9 cellular contexts compared by ENCODE assay signal in genomic region chr17:28982191-28982793, GRCh38. TPM values are rescaled to one million over a fixed set of nuclear protein-coding genes. Genes with fewer than 3 reads are reported as not detected.
DNase-seq lines count a peak whose midpoint lies in the region; ATAC-seq, FAIRE-seq and TF ChIP-seq lines count a peak whose summit lies in the region.
"Had no signal": no experiment of that assay in that cellular context is flagged by ENCODE, and none has a peak within 500 bp of the region (broad histone marks: within the 10 kb centered on the region; RNA-seq: fewer than 3 reads in every experiment).

No MANE protein-coding gene starts in this region.

- intact Hi-C loops in colonic mucosa (cut with DNase I) = no loop called here
- intact Hi-C loops in spleen (cut with DNase I; ENCODE audit: low total_unique reads) = no loop called here
- intact Hi-C loops in dorsolateral prefrontal cortex (cut with DNase I) = no loop called here

- no peak for ATAC-seq in A549
- peak; percentile 79 for ATAC-seq in HG03135 (IDR thresholded peaks at IDR 0.05; ENCODE audit: unreplicated experiment)

- TF ChIP-seq POLR2A in A549 (IDR thresholded peaks at IDR 0.05; ENCODE audit: low read length) (no peak), spleen (IDR thresholded peaks at IDR 0.05) (no peak)

- no peak overlapping the region for H3K9ac ChIP-seq in colonic mucosa (ENCODE audit: low read depth in 2 of 2, low read length in 2 of 2)

- POLR2A ChIA-PET in A549 (lab: Yijun Ruan, JAX) = no interaction called here

- no peaks in the 10 kb centered on the region for H3K36me3 ChIP-seq in colonic mucosa
- no peaks in the 10 kb centered on the region for H3K36me3 ChIP-seq in spleen

- no peaks in the 10 kb centered on the region for H3K4me1 ChIP-seq in A549
- no peaks in the 10 kb centered on the region for H3K4me1 ChIP-seq in colonic mucosa
- peaks cover 14 to 39% (median 26%) of the 10 kb centered on the region in 6 donors for H3K4me1 ChIP-seq in spleen

- no peak for TF ChIP-seq EP300 in A549 (IDR thresholded peaks at IDR 0.05)

- peak; percentile 59 for FAIRE-seq in A549 (lab: Jason Lieb, UNC)
- FAIRE-seq: TTC549 had no signal

- no peak for DNase-seq in A549 (ENCODE audit: low read depth in 1 of 2, low spot score in 1 of 2)
- DNase-seq in activated CD4-positive, CD25-positive, alpha-beta regulatory T cell treated with anti-CD3 and anti-CD28 coated beads, Interleukin-2, amount 50 U/mL, for 72 hours = peak; percentile 38
- DNase-seq in colonic mucosa = no peak
- DNase-seq in spleen = peak; percentile 81
- DNase-seq in SW480 (ENCODE audit: low spot score) = no peak
- no peak for DNase-seq in iPS-NIHi11 (ENCODE audit: low spot score)
- DNase-seq in dorsolateral prefrontal cortex = no peak

- CTCF ChIA-PET in A549 (lab: Yijun Ruan, JAX) = interaction anchor here (0.9 to 5.7 kb wide), 12 partner anchors 9 to 253 kb away, joined by 3 to 31 read pairs (median 4); no protein-coding TSS in a partner anchor

- TF ChIP-seq CTCF in A549 (IDR thresholded peaks at IDR 0.05) (no peak), colonic mucosa (IDR thresholded peaks at IDR 0.05) (no peak), spleen (IDR thresholded peaks at IDR 0.05 in 8 of 11, conservative IDR thresholded peaks at IDR 0.05 in 3 of 11) (peak in 1 of 11 experiments; percentile 13), dorsolateral prefrontal cortex (IDR thresholded peaks at IDR 0.05 in 54 of 56, conservative IDR thresholded peaks at IDR 0.05 in 2 of 56; ENCODE audit: low read depth in 1 of 56, partially characterized antibody in 56 of 56) (no peak)

- 72% methylated on average over 9 of the region's 9 CpGs for WGBS in A549 (ENCODE audit: missing lambda C conversion rate)
- 20 to 32% (median 26%) methylated on average over 9 of the region's 9 CpGs for WGBS in spleen, 5 donors

- H3K4me3 ChIP-seq in A549 = no peak overlapping the region
- no peak overlapping the region for H3K4me3 ChIP-seq in colonic mucosa
- peak overlapping the region in 1 of 8 donors; percentile 40 for H3K4me3 ChIP-seq in spleen
- H3K4me3 ChIP-seq in dorsolateral prefrontal cortex = no peak overlapping the region

- no peak for TF ChIP-seq RAD21 in A549 (conservative IDR thresholded peaks at IDR 0.05 in 1 of 2, IDR thresholded peaks at IDR 0.05 in 1 of 2)

- H3K9me3 ChIP-seq in A549 (no peaks in the 10 kb centered on the region), colonic mucosa (no peaks in the 10 kb centered on the region), spleen (no peaks in the 10 kb centered on the region)

- H3K27ac ChIP-seq in A549 (no peak overlapping the region), colonic mucosa (peak overlapping the region; percentile 17), spleen (peak overlapping the region; percentile 60 to 93 (median 81)), dorsolateral prefrontal cortex (peak overlapping the region in 7 of 59 donors; percentile 13 to 75 (median 35))

- no peak overlapping the region for H3K4me2 ChIP-seq in A549

- H3K27me3 ChIP-seq in colonic mucosa = no peaks in the 10 kb centered on the region
- peaks cover 0 to 22% (median 8%) of the 10 kb centered on the region in 7 donors for H3K27me3 ChIP-seq in spleen (replicated peaks in 1 of 7)
- no peaks in the 10 kb centered on the region for H3K27me3 ChIP-seq in dorsolateral prefrontal cortex

TF ChIP-seq in A549, 52 proteins besides CTCF, POLR2A, EP300 and RAD21:
- TF ChIP-seq HOXB13 (CRISPR knock-in tag; IDR thresholded peaks at IDR 0.05; ENCODE audit: low read depth) (no peak), CHD2 (IDR thresholded peaks at IDR 0.05; ENCODE audit: low read length, partially characterized antibody) (no peak), HEYL (CRISPR knock-in tag; IDR thresholded peaks at IDR 0.05) (no peak), TP53 (CRISPR knock-in tag; IDR thresholded peaks at IDR 0.05) (no peak), EHF (CRISPR knock-in tag; IDR thresholded peaks at IDR 0.05) (no peak), GATA3 (IDR thresholded peaks at IDR 0.05; ENCODE audit: borderline replicate concordance) (no peak), HDAC2 (IDR thresholded peaks at IDR 0.05) (no peak), FOXS1 (CRISPR knock-in tag; IDR thresholded peaks at IDR 0.05) (no peak), RNF2 (IDR thresholded peaks at IDR 0.05; ENCODE audit: borderline replicate concordance, low read depth) (no peak), KDM1A (IDR thresholded peaks at IDR 0.05; ENCODE audit: low read depth) (no peak), RARB (CRISPR knock-in tag; IDR thresholded peaks at IDR 0.05) (no peak)
- TF ChIP-seq, protein P1, sequence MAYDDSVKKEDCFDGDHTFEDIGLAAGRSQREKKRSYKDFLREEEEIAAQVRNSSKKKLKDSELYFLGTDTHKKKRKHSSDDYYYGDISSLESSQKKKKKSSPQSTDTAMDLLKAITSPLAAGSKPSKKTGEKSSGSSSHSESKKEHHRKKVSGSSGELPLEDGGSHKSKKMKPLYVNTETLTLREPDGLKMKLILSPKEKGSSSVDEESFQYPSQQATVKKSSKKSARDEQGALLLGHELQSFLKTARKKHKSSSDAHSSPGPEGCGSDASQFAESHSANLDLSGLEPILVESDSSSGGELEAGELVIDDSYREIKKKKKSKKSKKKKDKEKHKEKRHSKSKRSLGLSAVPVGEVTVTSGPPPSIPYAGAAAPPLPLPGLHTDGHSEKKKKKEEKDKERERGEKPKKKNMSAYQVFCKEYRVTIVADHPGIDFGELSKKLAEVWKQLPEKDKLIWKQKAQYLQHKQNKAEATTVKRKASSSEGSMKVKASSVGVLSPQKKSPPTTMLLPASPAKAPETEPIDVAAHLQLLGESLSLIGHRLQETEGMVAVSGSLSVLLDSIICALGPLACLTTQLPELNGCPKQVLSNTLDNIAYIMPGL (CRISPR knock-in tag; IDR thresholded peaks at IDR 0.05; ENCODE audit: borderline replicate concordance) = no peak

RNA-seq across cellular contexts. Expression of gene SEZ6, which starts 23.5 kb away (rescaled TPM):
- polyA plus RNA-seq in A549 (2011; rRNA removed) (not detected in 2 replicates), A549 (2017; fragmentation: RNase III; extraction: RNeasy Plus Mini Kit Qiagen cat#74134 plus additional on column Dnase treatment) (not detected in 3 replicates), spleen (not detected)
- polyA plus RNA-seq in A549 (2012; cell fraction: cytosol; rRNA removed) = not detected in 2 replicates
- 0.06 TPM in 1 of 2 replicates, not detected in the other for polyA plus RNA-seq in A549 (2012; cell fraction: nucleus; rRNA removed)
- not detected in 2 replicates for polyA minus RNA-seq in A549 (2011; rRNA and poly(A)+ RNA removed)
- total RNA-seq in colonic mucosa (under 1 TPM in 1 of 2 donors, not detected in 1; 0.37 TPM), spleen (under 1 TPM in 1 of 7 donors, not detected in 6; 0.88 TPM), dorsolateral prefrontal cortex (10 to 100 TPM; 10.5 to 57.6 (median 32.5) TPM)

RNA-seq across cellular contexts. Expression of gene PHF12, which starts 31.0 kb away (rescaled TPM):
- 25.3 and 29.3 TPM in 2 replicates for polyA plus RNA-seq in A549 (2011; rRNA removed)
- polyA plus RNA-seq in A549 (2012; cell fraction: cytosol; rRNA removed) = 39.7 and 44.0 TPM in 2 replicates
- polyA plus RNA-seq in A549 (2012; cell fraction: nucleus; rRNA removed) = 71.3 and 74.1 TPM in 2 replicates
- polyA plus RNA-seq in A549 (2017; fragmentation: RNase III; extraction: RNeasy Plus Mini Kit Qiagen cat#74134 plus additional on column Dnase treatment) = 28.0 to 31.9 TPM (median 29.9 TPM) in 3 replicates
- polyA minus RNA-seq in A549 (2011; rRNA and poly(A)+ RNA removed) = 57.4 and 69.0 TPM in 2 replicates
- total RNA-seq in colonic mucosa = 10 to 100 TPM; 37.7 to 42.2 TPM
- total RNA-seq in spleen = 100 to 1,000 TPM in 2 of 7 donors, 10 to 100 TPM in 5; 65.9 to 118 (median 84.9) TPM
- 10 to 100 TPM; 16.2 to 22.0 (median 20.0) TPM for polyA plus RNA-seq in spleen
- total RNA-seq in dorsolateral prefrontal cortex = 10 to 100 TPM; 32.6 to 65.4 (median 44.1) TPM

Comparison
In these comparisons a context has a peak if more than half of its experiments do, and no peak if none do; other contexts are left out.
1. DNase-seq: peak in activated CD4-positive, CD25-positive, alpha-beta regulatory T cell treated with anti-CD3 and anti-CD28 coated beads, Interleukin-2, amount 50 U/mL, for 72 hours (single experiment) and spleen (single experiment); none in A549 (0 of 2), colonic mucosa (single experiment), SW480 (single experiment), iPS-NIHi11 (single experiment) and dorsolateral prefrontal cortex (0 of 10).
2. H3K27ac ChIP-seq: peak in colonic mucosa (single experiment) and spleen (8 of 8); none in A549 (0 of 2).
3. RNA of gene SEZ6, which starts 23.5 kb away (total RNA-seq): 10.5 to 57.6 TPM in dorsolateral prefrontal cortex; 0.37 TPM in colonic mucosa and 0.88 TPM in spleen; every median in the first group is over 4 times any median in the second.